In genomic region chr12:12097821-12098688, GRCh38 we compare ENCODE assay signal across 17 cellular contexts. TPM values are rescaled to one million over a fixed set of nuclear protein-coding genes. Genes with fewer than 3 reads are reported as not detected.
A peak's percentile ranks its signal among the peaks of the same experiment; 100 is the strongest.
DNase-seq lines count a peak whose midpoint lies in the region; ATAC-seq, FAIRE-seq and TF ChIP-seq lines count a peak whose summit lies in the region.
"Had no signal": no experiment of that assay in that cellular context is flagged by ENCODE, and none has a peak within 500 bp of the region (broad histone marks: within the 10 kb centered on the region; RNA-seq: fewer than 3 reads in every experiment).

No MANE protein-coding gene starts in this region.

- BruUV-seq in A673 (replicated peaks; lab: Mats Ljungman, UMichigan), result no TSS peak

- FAIRE-seq in bronchial epithelial cell (lab: Jason Lieb, UNC), result peak; percentile 84
- FAIRE-seq: A204.1, GM19239, H1 had no signal

- H3K4me3 ChIP-seq in A673 (ENCODE audit: low read depth, low read length, poor library complexity, severe bottlenecking) (no peak overlapping the region), HEK293 (ENCODE audit: low read depth, low read length) (no peak overlapping the region), bronchial epithelial cell (ENCODE audit: low read depth, low read length) (no peak overlapping the region)
- H3K4me3 ChIP-seq: HAP-1 had no signal

- H3K27me3 ChIP-seq in A673 (replicated peaks; ENCODE audit: insufficient read depth, low read depth, low read length, poor library complexity) (no peaks in the 10 kb centered on the region), bronchial epithelial cell (ENCODE audit: control insufficient read depth, insufficient read depth, low read length) (no peaks in the 10 kb centered on the region)
- H3K27me3 ChIP-seq: BE2C had no signal

- H3K36me3 ChIP-seq in A673 (ENCODE audit: insufficient read depth, low read length, poor library complexity, severe bottlenecking), result no peaks in the 10 kb centered on the region
- H3K36me3 ChIP-seq in HEK293 (ENCODE audit: control insufficient read depth in 2 of 2, insufficient read depth in 1 of 2, low read length in 2 of 2), result no peaks in the 10 kb centered on the region; a peak in 1 of 3 replicates
- no peaks in the 10 kb centered on the region for H3K36me3 ChIP-seq in bronchial epithelial cell (ENCODE audit: control insufficient read depth, insufficient read depth, low read length)
- H3K36me3 ChIP-seq: BE2C had no signal

- CTCF ChIA-PET in A673 (lab: Charles Lee), result no interaction called here
- CTCF ChIA-PET in HEK293 (lab: Yijun Ruan, JAX), result interaction anchor here (0.6 to 1.4 kb wide), 3 partner anchors 231 to 1212 kb away, joined by 3 to 4 read pairs (median 3); no protein-coding TSS in a partner anchor

- no peak for TF ChIP-seq CTCF in A673 (conservative IDR thresholded peaks at IDR 0.05; ENCODE audit: low read depth, low read length)
- TF ChIP-seq CTCF in HEK293 (tag by site-specific recombination; IDR thresholded peaks at IDR 0.05), result no peak
- no peak for TF ChIP-seq CTCF in bronchial epithelial cell (IDR thresholded peaks at IDR 0.05; ENCODE audit: insufficient read depth, low read length, severe bottlenecking)

- no peaks in the 10 kb centered on the region for H3K9me3 ChIP-seq in A673 (ENCODE audit: low read depth, low read length, poor library complexity, severe bottlenecking)
- H3K9me3 ChIP-seq in HEK293 (ENCODE audit: control insufficient read depth, insufficient read depth, low read depth, low read length), result no peaks in the 10 kb centered on the region
- H3K9me3 ChIP-seq: BE2C, HAP-1 had no signal

- ATAC-seq in HG02973 (IDR thresholded peaks at IDR 0.05; ENCODE audit: unreplicated experiment) (no peak), HG03039 (IDR thresholded peaks at IDR 0.05; ENCODE audit: unreplicated experiment) (no peak)

- POLR2A ChIA-PET in A673 (lab: Charles Lee; ENCODE audit: low non-redundant PET) (no interaction called here), HEK293 (lab: Yijun Ruan, JAX) (interaction anchor here (0.6 to 0.7 kb wide), 2 partner anchors 15 to 202 kb away, joined by 3 to 5 read pairs; no protein-coding TSS in a partner anchor)

- peak; percentile 40 for DNase-seq in A673 (ENCODE audit: low spot score)
- DNase-seq in bronchial epithelial cell (ENCODE audit: low read depth), result no peak
- peak; percentile 17 for DNase-seq in foreskin melanocyte
- DNase-seq in NCI-H2029 treated with DMSO at 0.1 percent for 48 hours (lab: John Stamatoyannopoulos, UW), result no peak
- DNase-seq: CD4-positive, alpha-beta memory T cell; DMS79 treated with DMSO at 0.1 percent for 48 hours; GDM1; HFFc6 had no signal

- H3K4me1 ChIP-seq in A673 (ENCODE audit: insufficient read depth, low read length, poor library complexity, severe bottlenecking) (peaks cover 9% of the 10 kb centered on the region), HEK293 (ENCODE audit: control insufficient read depth, insufficient read depth, low read length) (peaks cover 3% of the 10 kb centered on the region; the same call in 1 of the 2 replicates)
- H3K4me1 ChIP-seq: HAP-1 had no signal

- intact Hi-C loops in A673 (cut with micrococcal nuclease; ENCODE audit: unreplicated experiment), result no loop called here

- no peak overlapping the region for H3K27ac ChIP-seq in A673 (ENCODE audit: low read depth, low read length, poor library complexity, severe bottlenecking)
- no peak overlapping the region for H3K27ac ChIP-seq in HEK293 (ENCODE audit: extremely low read depth, low read depth, low read length)
- H3K27ac ChIP-seq: C4-2B had no signal

TF ChIP-seq in HEK293, 187 proteins besides CTCF, POLR2A, EP300 and RAD21:
- no peak for TF ChIP-seq ELK4 (IDR thresholded peaks at IDR 0.05; ENCODE audit: borderline replicate concordance, low read depth, low read length)
- no peak for TF ChIP-seq ZNF76 (tag by site-specific recombination; IDR thresholded peaks at IDR 0.05; ENCODE audit: borderline replicate concordance, low read depth)
- no peak for TF ChIP-seq ZNF16 (tag by site-specific recombination; IDR thresholded peaks at IDR 0.05; ENCODE audit: low read depth)
- TF ChIP-seq YY1 (tag by site-specific recombination; IDR thresholded peaks at IDR 0.05), result no peak
- TF ChIP-seq ZBTB17 (tag by site-specific recombination; IDR thresholded peaks at IDR 0.05), result peak; percentile 84

RNA-seq across cellular contexts. Expression of gene BCL2L14, which starts 27.3 kb away (rescaled TPM):
- not detected in 2 replicates for total RNA-seq in A673 (2021)
- total RNA-seq in bronchial epithelial cell, result under 0.01 TPM in 1 of 2 replicates, not detected in the other
- total RNA-seq: HFFc6 had no signal

Comparison
In these comparisons a context has a peak if more than half of its experiments do, and no peak if none do; other contexts are left out.
1. DNase-seq: peak in A673 (single experiment) and foreskin melanocyte (single experiment); none in bronchial epithelial cell (single experiment) and NCI-H2029 treated with DMSO at 0.1 percent for 48 hours (single experiment).